Comparison of ENCODE assay signal across 8 cellular contexts in the genomic region with DNA sequence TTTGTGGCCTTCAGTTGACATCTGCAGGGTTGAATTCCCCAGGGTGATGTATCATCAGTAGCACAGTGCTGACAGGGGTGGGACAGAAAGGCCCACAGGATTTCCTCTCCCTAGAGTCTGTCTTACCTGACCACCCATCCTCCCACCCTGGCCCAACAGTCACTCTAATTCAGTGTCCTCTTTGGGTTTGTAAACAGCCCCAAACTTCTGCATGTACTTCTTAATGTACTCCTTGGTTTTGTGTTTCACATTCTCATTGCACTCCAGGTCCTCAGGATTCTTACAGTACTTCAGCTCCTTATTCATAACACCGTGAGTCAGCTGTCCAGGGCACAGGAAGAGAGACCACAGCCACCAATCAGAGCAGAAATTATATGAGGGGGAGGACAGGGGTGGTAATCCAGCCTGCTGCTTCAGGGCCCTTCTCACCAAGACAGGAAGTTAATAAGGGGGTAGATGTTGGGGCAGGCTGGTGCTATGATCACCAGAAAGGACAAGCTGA. TPM values are rescaled to one million over a fixed set of nuclear protein-coding genes. Genes with fewer than 3 reads are reported as not detected.
DNase-seq lines count a peak whose midpoint lies in the region; ATAC-seq and TF ChIP-seq lines count a peak whose summit lies in the region.

No MANE protein-coding gene starts in this region.

- H3K4me2 ChIP-seq in DOHH2 (ENCODE audit: low read length), result peak overlapping the region; percentile 62
- H3K4me2 ChIP-seq in MM.1S (ENCODE audit: low read depth, low read length), result no peak overlapping the region

- H3K27me3 ChIP-seq in DOHH2 (ENCODE audit: control insufficient read depth, low read length), result no peaks in the 10 kb centered on the region
- no peaks in the 10 kb centered on the region for H3K27me3 ChIP-seq in MM.1S (replicated peaks; ENCODE audit: insufficient read depth, low read length)

- H3K9ac ChIP-seq in MM.1S (ENCODE audit: low read length), result no peak overlapping the region

- peak overlapping the region; percentile 92 for H3K27ac Mint-ChIP-seq in activated CD4-positive, alpha-beta memory T cell treated with anti-CD3 and anti-CD28 coated beads for 36 hours

- intact Hi-C loops in activated CD4-positive, alpha-beta memory T cell treated with anti-CD3 and anti-CD28 coated beads for 36 hours (cut with micrococcal nuclease), result loop anchor here (5.0 to 10.0 kb wide), 4 partner anchors 40 to 365 kb away; a partner anchor contains a TSS

- peak; percentile 71 for DNase-seq in activated CD4-positive, alpha-beta memory T cell treated with anti-CD3 and anti-CD28 coated beads for 36 hours
- DNase-seq in islet precursor cell (peak; percentile 62), MM.1S (no peak)

- H3K4me1 Mint-ChIP-seq in activated CD4-positive, alpha-beta memory T cell treated with anti-CD3 and anti-CD28 coated beads for 36 hours (ENCODE audit: low read depth), result peaks cover 47% of the 10 kb centered on the region

- POLR2A ChIA-PET in activated CD4-positive, alpha-beta memory T cell treated with anti-CD3 and anti-CD28 coated beads for 36 hours (lab: Charles Lee), result interaction anchor here (1.2 kb wide), 1 partner anchor 41 kb away, joined by 3 read pairs; a partner anchor contains a TSS

- no peaks in the 10 kb centered on the region for H3K9me3 ChIP-seq in DOHH2 (ENCODE audit: control insufficient read depth, insufficient read depth, low read length)
- H3K9me3 ChIP-seq in MM.1S (replicated peaks; ENCODE audit: insufficient read depth, low read length), result no peaks in the 10 kb centered on the region

- H3K4me3 ChIP-seq in DOHH2 (ENCODE audit: low read length) (peak overlapping the region; percentile 23), MM.1S (ENCODE audit: low read length) (no peak overlapping the region)

- H3K4me3 Mint-ChIP-seq in activated CD4-positive, alpha-beta memory T cell treated with anti-CD3 and anti-CD28 coated beads for 36 hours, result peak overlapping the region; percentile 8

- H3K36me3 Mint-ChIP-seq in activated CD4-positive, alpha-beta memory T cell treated with anti-CD3 and anti-CD28 coated beads for 36 hours, result peaks cover 13% of the 10 kb centered on the region

- H3K27me3 Mint-ChIP-seq in activated CD4-positive, alpha-beta memory T cell treated with anti-CD3 and anti-CD28 coated beads for 36 hours, result no peaks in the 10 kb centered on the region

- H3K9me3 Mint-ChIP-seq in activated CD4-positive, alpha-beta memory T cell treated with anti-CD3 and anti-CD28 coated beads for 36 hours, result no peaks in the 10 kb centered on the region

- no peaks in the 10 kb centered on the region for H4K20me1 ChIP-seq in DOHH2 (ENCODE audit: control insufficient read depth, insufficient read depth, low read depth, low read length)
- no peaks in the 10 kb centered on the region for H4K20me1 ChIP-seq in MM.1S (ENCODE audit: insufficient read depth, low read length)

- H2AFZ ChIP-seq in MM.1S (ENCODE audit: low read length), result no peak overlapping the region

- H3K9me2 ChIP-seq in DOHH2 (replicated peaks; ENCODE audit: control insufficient read depth, low read length), result no peaks in the 10 kb centered on the region
- H3K9me2 ChIP-seq in MM.1S (replicated peaks; ENCODE audit: insufficient read depth, low read length), result no peaks in the 10 kb centered on the region

- H3K27ac ChIP-seq in DOHH2 (ENCODE audit: low read depth, low read length) (peak overlapping the region; percentile 49), MM.1S (ENCODE audit: low read length) (no peak overlapping the region)

- no peak for TF ChIP-seq CTCF in DOHH2 (IDR thresholded peaks at IDR 0.05; ENCODE audit: low read depth, low read length, poor library complexity, severe bottlenecking)
- TF ChIP-seq CTCF in MM.1S (IDR thresholded peaks at IDR 0.05; ENCODE audit: low read length), result no peak

- H3K36me3 ChIP-seq in DOHH2 (ENCODE audit: control insufficient read depth, low read length) (peaks cover 53% of the 10 kb centered on the region), MM.1S (replicated peaks; ENCODE audit: insufficient read depth, low read length) (no peaks in the 10 kb centered on the region; the same call in 1 of the 2 replicates)

- H3K4me1 ChIP-seq in DOHH2 (ENCODE audit: control insufficient read depth, low read length) (peaks cover 32% of the 10 kb centered on the region), MM.1S (ENCODE audit: low read length) (no peaks in the 10 kb centered on the region)

- CTCF ChIA-PET in activated CD4-positive, alpha-beta memory T cell treated with anti-CD3 and anti-CD28 coated beads for 36 hours (lab: Charles Lee), result no interaction called here

- peaks cover 6% of the 10 kb centered on the region for H3F3A ChIP-seq in DOHH2 (ENCODE audit: control insufficient read depth, insufficient read depth)
- H3F3A ChIP-seq in MM.1S (ENCODE audit: insufficient read depth, low read length), result peaks cover under 1% of the 10 kb centered on the region; the same call in 1 of the 2 replicates

- ATAC-seq in HG02981 (IDR thresholded peaks at IDR 0.05; ENCODE audit: unreplicated experiment) (peak; percentile 60), GM21526 (IDR thresholded peaks at IDR 0.05; ENCODE audit: low FRiP score, unreplicated experiment) (no peak), HG02588 (IDR thresholded peaks at IDR 0.05; ENCODE audit: unreplicated experiment) (no peak), GM21360 (IDR thresholded peaks at IDR 0.05; ENCODE audit: unreplicated experiment) (no peak)

- no peaks in the 10 kb centered on the region for H3K79me2 ChIP-seq in DOHH2 (ENCODE audit: control insufficient read depth, low read length)
- peaks cover 12% of the 10 kb centered on the region; the same call in 1 of the 2 replicates for H3K79me2 ChIP-seq in MM.1S (ENCODE audit: low read length)

RNA-seq across cellular contexts. Expression of a gene that starts 37.5 kb away (rescaled TPM):
- 100 to 1,000 TPM; 114 to 117 TPM for total RNA-seq in activated CD4-positive, alpha-beta memory T cell treated with anti-CD3 and anti-CD28 coated beads for 36 hours

RNA-seq across cellular contexts. Expression of a gene that starts 40.4 kb away (rescaled TPM):
- 10 to 100 TPM; 44.3 to 49.9 TPM for total RNA-seq in activated CD4-positive, alpha-beta memory T cell treated with anti-CD3 and anti-CD28 coated beads for 36 hours
